Comparison of ENCODE assay signal across 16 cellular contexts in the genomic region with DNA sequence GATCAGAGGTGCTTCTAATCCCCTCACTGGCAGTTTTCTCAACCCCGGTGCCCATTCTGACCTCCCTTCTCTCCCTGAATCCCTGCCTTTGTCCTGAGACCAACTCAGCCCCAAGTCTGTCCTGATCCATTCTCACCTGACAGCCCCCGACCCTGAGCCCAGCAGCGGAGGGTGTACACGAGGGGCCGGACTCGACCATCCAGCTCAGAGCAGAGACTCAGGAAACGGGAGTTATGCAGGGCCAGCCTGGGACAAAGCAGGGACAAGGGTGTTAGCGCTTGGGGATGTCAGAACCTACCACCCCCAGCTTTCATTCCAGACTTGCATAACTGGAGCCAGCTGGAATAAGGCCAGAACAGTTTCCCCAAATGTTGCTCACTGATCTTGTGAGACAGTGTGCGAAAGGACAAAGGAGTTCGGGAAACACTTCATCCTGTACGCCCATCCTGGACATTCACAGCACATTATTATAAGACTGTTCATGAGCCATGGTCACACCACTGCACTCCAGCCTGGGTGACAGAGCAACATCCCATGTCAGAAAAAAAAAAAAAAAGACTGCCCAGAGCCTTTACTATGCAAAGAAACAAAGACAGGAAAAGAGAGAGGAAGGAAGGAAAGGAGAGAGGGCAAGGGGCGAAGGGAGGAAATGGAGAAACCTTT. TPM values are rescaled to one million over a fixed set of nuclear protein-coding genes. Genes with fewer than 3 reads are reported as not detected.
DNase-seq lines count a peak whose midpoint lies in the region; ATAC-seq and TF ChIP-seq lines count a peak whose summit lies in the region.
"Had no signal": no experiment of that assay in that cellular context is flagged by ENCODE, and none has a peak within 500 bp of the region (broad histone marks: within the 10 kb centered on the region; RNA-seq: fewer than 3 reads in every experiment).

No MANE protein-coding gene starts in this region.

- peak overlapping the region; percentile 1 for H3K27ac Mint-ChIP-seq in T-helper 1 cell treated with Interleukin-12 subunit alpha and Interleukin-12 subunit beta and Interleukin-4 antibody, amounts not matched to agents 30 μg/mL and 1 μg/mL, for 36 hours
- H3K27ac Mint-ChIP-seq: stimulated activated naive CD8-positive, alpha-beta T cell treated with anti-CD3 and anti-CD28 coated beads, Interleukin-15, Interleukin-2, amounts not matched to agents 100 ng/mL and 50 ng/mL, for 24 hours had no signal

- H3K9me3 ChIP-seq in mesodermal cell (ENCODE audit: control insufficient read depth, low read length) (no peaks in the 10 kb centered on the region), suprapubic skin (no peaks in the 10 kb centered on the region)

- no peak for TF ChIP-seq EP300 in suprapubic skin (IDR thresholded peaks at IDR 0.05)

- H3K27ac ChIP-seq in mesodermal cell (ENCODE audit: low read depth, low read length, severe bottlenecking) (peak overlapping the region; percentile 30), suprapubic skin (peak overlapping the region; percentile 58)

- H3K4me1 Mint-ChIP-seq in T-helper 1 cell treated with Interleukin-12 subunit alpha and Interleukin-12 subunit beta and Interleukin-4 antibody, amounts not matched to agents 30 μg/mL and 1 μg/mL, for 36 hours (ENCODE audit: low read depth), result peaks cover 24% of the 10 kb centered on the region

- 96 to 97% methylated on average over 7 to 10 of the region's 12 CpGs for WGBS in mesodermal cell (ENCODE audit: insufficient coverage in 2 of 2), 2 experiments
- WGBS in suprapubic skin, result 64% methylated on average over 11 of the region's 12 CpGs

- no peak overlapping the region for H3K4me3 Mint-ChIP-seq in T-helper 1 cell treated with Interleukin-12 subunit alpha and Interleukin-12 subunit beta and Interleukin-4 antibody, amounts not matched to agents 30 μg/mL and 1 μg/mL, for 36 hours
- H3K4me3 Mint-ChIP-seq: stimulated activated naive CD8-positive, alpha-beta T cell treated with anti-CD3 and anti-CD28 coated beads, Interleukin-15, Interleukin-2, amounts not matched to agents 100 ng/mL and 50 ng/mL, for 24 hours had no signal

- ATAC-seq in GM21737 (IDR thresholded peaks at IDR 0.05; ENCODE audit: unreplicated experiment), result no peak

- H3K36me3 Mint-ChIP-seq in T-helper 1 cell treated with Interleukin-12 subunit alpha and Interleukin-12 subunit beta and Interleukin-4 antibody, amounts not matched to agents 30 μg/mL and 1 μg/mL, for 36 hours (ENCODE audit: low read depth), result peaks cover 32% of the 10 kb centered on the region

- H3K9me3 Mint-ChIP-seq in T-helper 1 cell treated with Interleukin-12 subunit alpha and Interleukin-12 subunit beta and Interleukin-4 antibody, amounts not matched to agents 30 μg/mL and 1 μg/mL, for 36 hours, result no peaks in the 10 kb centered on the region
- H3K9me3 Mint-ChIP-seq: stimulated activated naive CD8-positive, alpha-beta T cell treated with anti-CD3 and anti-CD28 coated beads, Interleukin-15, Interleukin-2, amounts not matched to agents 100 ng/mL and 50 ng/mL, for 24 hours had no signal

- H3K4me3 ChIP-seq in mesodermal cell (ENCODE audit: extremely low read depth, insufficient read depth, low read length, poor library complexity, severe bottlenecking), result no peak overlapping the region
- no peak overlapping the region for H3K4me3 ChIP-seq in suprapubic skin

- TF ChIP-seq POLR2A in suprapubic skin (IDR thresholded peaks at IDR 0.05), result no peak

- H3K27me3 ChIP-seq in suprapubic skin, result no peaks in the 10 kb centered on the region

- H3K4me1 ChIP-seq in mesodermal cell (ENCODE audit: control insufficient read depth, insufficient read depth, low read length, poor library complexity, severe bottlenecking), result peaks cover 13% of the 10 kb centered on the region
- peaks cover 37% of the 10 kb centered on the region for H3K4me1 ChIP-seq in suprapubic skin

- H3K36me3 ChIP-seq in mesodermal cell (ENCODE audit: control insufficient read depth, insufficient read depth, low read length) (peaks cover 68% of the 10 kb centered on the region), suprapubic skin (peaks cover 49% of the 10 kb centered on the region)

- no peak for TF ChIP-seq CTCF in suprapubic skin (IDR thresholded peaks at IDR 0.05)

- H3K27me3 Mint-ChIP-seq in T-helper 1 cell treated with Interleukin-12 subunit alpha and Interleukin-12 subunit beta and Interleukin-4 antibody, amounts not matched to agents 30 μg/mL and 1 μg/mL, for 36 hours (ENCODE audit: low read depth), result no peaks in the 10 kb centered on the region
- H3K27me3 Mint-ChIP-seq: stimulated activated naive CD8-positive, alpha-beta T cell treated with anti-CD3 and anti-CD28 coated beads, Interleukin-15, Interleukin-2, amounts not matched to agents 100 ng/mL and 50 ng/mL, for 24 hours had no signal

- no peak for DNase-seq in T-helper 1 cell
- peak; percentile 99 for DNase-seq in dermis blood vessel endothelial cell
- no peak for DNase-seq in suprapubic skin (ENCODE audit: low spot score in 2 of 2)
- no peak for DNase-seq in stimulated activated CD4-positive, alpha-beta T cell treated with anti-CD3 and anti-CD28 coated beads, Interleukin-12 subunit alpha, Interleukin-12 subunit beta, amount 100 ng/mL, for 4 hours
- no peak for DNase-seq in GOT3 (lab: John Stamatoyannopoulos, UW)
- DNase-seq: activated T-cell treated with anti-CD3 and anti-CD28 coated beads, Interleukin-2, amount 50 U/mL, for 48 hours; DMS153; H7; NCI-H1092 treated with DMSO at 0.1 percent for 48 hours; NCI-H510A treated with DMSO at 0.1 percent for 48 hours; SHP77 treated with DMSO at 0.1 percent for 48 hours; stimulated activated CD4-positive, alpha-beta T cell treated with anti-CD3 and anti-CD28 coated beads, Interleukin-2, amount 100 ng/mL, for 48 hours had no signal

RNA-seq across cellular contexts. Expression of gene EEF1G, which starts 3.5 kb away (rescaled TPM):
- total RNA-seq in dermis blood vessel endothelial cell (1,345 and 1,561 TPM in 2 replicates), suprapubic skin (1,000 to 10,000 TPM; 1,221 to 2,946 (median 2,495) TPM)
- polyA plus RNA-seq in mesodermal cell (2013, experiment 1 of 2), result 1,929 TPM
- polyA plus RNA-seq in mesodermal cell (2013, experiment 2 of 2), result 1,695 TPM

RNA-seq across cellular contexts. Expression of gene TUT1, which starts 14.1 kb away (rescaled TPM):
- total RNA-seq in dermis blood vessel endothelial cell (13.8 and 15.1 TPM in 2 replicates), suprapubic skin (10 to 100 TPM in 3 of 4 donors, 1 to 10 TPM in 1; 8.0 to 16.3 (median 12.5) TPM)
- polyA plus RNA-seq in mesodermal cell (2013, experiment 1 of 2), result 15.7 TPM
- 13.7 TPM for polyA plus RNA-seq in mesodermal cell (2013, experiment 2 of 2)

RNA-seq across cellular contexts. Expression of gene MTA2, which starts 24.5 kb away (rescaled TPM):
- total RNA-seq in dermis blood vessel endothelial cell, result 190 and 209 TPM in 2 replicates
- 94.4 TPM for polyA plus RNA-seq in mesodermal cell (2013, experiment 1 of 2)
- polyA plus RNA-seq in mesodermal cell (2013, experiment 2 of 2), result 89.1 TPM
- 100 to 1,000 TPM; 107 to 125 (median 110) TPM for total RNA-seq in suprapubic skin

RNA-seq across cellular contexts. Expression of gene AHNAK, which starts 30.6 kb away (rescaled TPM):
- total RNA-seq in dermis blood vessel endothelial cell (517 and 766 TPM in 2 replicates), suprapubic skin (1,000 to 10,000 TPM; 1,174 to 1,475 (median 1,322) TPM)
- polyA plus RNA-seq in mesodermal cell (2013, experiment 1 of 2), result 88.1 TPM
- 82.4 TPM for polyA plus RNA-seq in mesodermal cell (2013, experiment 2 of 2)

RNA-seq across cellular contexts. Expression of gene EML3, which starts 35.4 kb away (rescaled TPM):
- 40.2 and 42.1 TPM in 2 replicates for total RNA-seq in dermis blood vessel endothelial cell
- polyA plus RNA-seq in mesodermal cell (2013, experiment 1 of 2), result 49.4 TPM
- 33.5 TPM for polyA plus RNA-seq in mesodermal cell (2013, experiment 2 of 2)
- 10 to 100 TPM; 43.1 to 74.8 (median 55.8) TPM for total RNA-seq in suprapubic skin
